In genomic region chr1:202017385-202018225, GRCh38 we compare ENCODE assay signal across 11 cellular contexts. TPM values are rescaled to one million over a fixed set of nuclear protein-coding genes. Genes with fewer than 3 reads are reported as not detected.
DNase-seq lines count a peak whose midpoint lies in the region; ATAC-seq and TF ChIP-seq lines count a peak whose summit lies in the region.
"Had no signal": no experiment of that assay in that cellular context is flagged by ENCODE, and none has a peak within 500 bp of the region (broad histone marks: within the 10 kb centered on the region; RNA-seq: fewer than 3 reads in every experiment).

No MANE protein-coding gene starts in this region.

- no peaks in the 10 kb centered on the region for H3K27me3 ChIP-seq in transverse colon
- H3K27me3 ChIP-seq in brain microvascular endothelial cell (replicated peaks), result no peaks in the 10 kb centered on the region

- ATAC-seq in HG03196 (IDR thresholded peaks at IDR 0.05; ENCODE audit: unreplicated experiment) (no peak), GM18505 (IDR thresholded peaks at IDR 0.05; ENCODE audit: unreplicated experiment) (no peak)

- DNase-seq in NCI-H2227 (lab: John Stamatoyannopoulos, UW; ENCODE audit: unreplicated experiment) (peak; percentile 21), NCI-H2227 treated with DMSO at 0.1 percent for 48 hours (lab: John Stamatoyannopoulos, UW) (no peak), NCI-H748 treated with DMSO at 0.1 percent for 48 hours (lab: John Stamatoyannopoulos, UW) (peak; percentile 22), left kidney (ENCODE audit: low read depth, low spot score) (peak; percentile 46), transverse colon (peak; percentile 91), brain microvascular endothelial cell (no peak)
- DNase-seq: activated naive CD4-positive, alpha-beta T cell treated with anti-CD3 and anti-CD28 coated beads for 36 hours; stimulated activated naive CD8-positive, alpha-beta T cell treated with anti-CD3 and anti-CD28 coated beads, Interleukin-15, amount 100 ng/mL, for 72 hours; T-helper 1 cell had no signal

- H3K4me3 ChIP-seq in transverse colon, result peak overlapping the region in 1 of 4 donors; percentile 72
- no peak overlapping the region for H3K4me3 ChIP-seq in brain microvascular endothelial cell (ENCODE audit: low read depth, low read length)

- H3K36me3 ChIP-seq in transverse colon (peaks cover 0 to 15% (median 1%) of the 10 kb centered on the region in 4 donors), brain microvascular endothelial cell (replicated peaks) (no peaks in the 10 kb centered on the region)

- TF ChIP-seq POLR2A in transverse colon (IDR thresholded peaks at IDR 0.05) (peak; percentile 67), GM18505 (IDR thresholded peaks at IDR 0.05; ENCODE audit: borderline replicate concordance, extremely low read depth, insufficient read depth, insufficient read length) (no peak)

- intact Hi-C loops in transverse colon (cut with DNase I; ENCODE audit: low total_unique reads), result no loop called here

- no peaks in the 10 kb centered on the region for H3K9me3 ChIP-seq in transverse colon

- in situ Hi-C loops in transverse colon (cut with MboI; ENCODE audit: low pct_ligation_motif_present in 1 of 4, low pct_unique_long_range_greater_than_20kb in 1 of 4, low sequenced_read_pairs in 3 of 4) (loop anchor here in 3 of 4 donors (10.0 kb wide), 1 partner anchor 97 kb away; no protein-coding TSS in a partner anchor), brain microvascular endothelial cell (cut with HindIII; ENCODE audit: low pct_ligation_motif_present, low sequenced_read_pairs) (loop anchor here (25.0 kb wide), 1 partner anchor 120 kb away; the partner anchor contains the start of gene ARL8A)

- peak; percentile 63 for TF ChIP-seq EP300 in transverse colon (IDR thresholded peaks at IDR 0.05; ENCODE audit: low read depth)

- H3K27ac ChIP-seq in transverse colon (peak overlapping the region; percentile 91 to 94 (median 92)), brain microvascular endothelial cell (no peak overlapping the region)

- WGBS in transverse colon (ENCODE audit: low coverage in 1 of 2), 2 donors, result 54 to 71% methylated on average over 1 to 24 of the region's 24 CpGs

- peaks cover 0 to 32% (median 19%) of the 10 kb centered on the region in 4 donors for H3K4me1 ChIP-seq in transverse colon

- TF ChIP-seq CTCF in transverse colon (IDR thresholded peaks at IDR 0.05) (peak in 1 of 5 experiments; percentile 16), brain microvascular endothelial cell (IDR thresholded peaks at IDR 0.05; ENCODE audit: low read depth, low read length, missing control alignments) (no peak)

RNA-seq across cellular contexts. Expression of gene ELF3, which starts 7.2 kb away (rescaled TPM):
- 1,000 to 10,000 TPM in 1 of 4 donors, 100 to 1,000 TPM in 3; 581 to 1,486 (median 902) TPM for total RNA-seq in transverse colon

RNA-seq across cellular contexts. Expression of gene RNPEP, which starts 35.2 kb away (rescaled TPM):
- total RNA-seq in transverse colon, result 100 to 1,000 TPM; 118 to 285 (median 184) TPM

Comparison
In these comparisons a context has a peak if more than half of its experiments do, and no peak if none do; other contexts are left out.
1. DNase-seq: peak in NCI-H2227 (single experiment), NCI-H748 treated with DMSO at 0.1 percent for 48 hours (single experiment), left kidney (single experiment) and transverse colon (single experiment); none in NCI-H2227 treated with DMSO at 0.1 percent for 48 hours (single experiment) and brain microvascular endothelial cell (single experiment).